In the genomic region with DNA sequence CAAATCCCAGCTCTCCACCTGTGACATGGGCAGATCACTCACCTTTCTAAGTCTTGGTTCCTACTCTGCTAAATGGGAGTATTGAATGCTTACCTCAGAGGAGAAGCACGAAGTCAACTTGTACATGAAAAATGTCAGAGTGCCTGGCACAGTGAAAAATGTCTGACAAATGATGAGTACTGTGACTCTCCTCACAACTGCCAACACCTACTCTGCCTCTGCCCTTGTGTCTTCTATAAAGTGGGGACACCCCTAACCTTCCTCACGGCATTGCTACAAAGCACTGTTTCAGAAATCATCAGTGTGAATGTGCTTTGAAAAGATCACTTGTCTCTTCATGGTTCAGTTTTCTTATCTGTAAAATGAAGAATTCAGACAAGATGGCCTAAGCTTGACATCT, we compare ENCODE assay signal across 16 cellular contexts. TPM values are rescaled to one million over a fixed set of nuclear protein-coding genes. Genes with fewer than 3 reads are reported as not detected.
DNase-seq lines count a peak whose midpoint lies in the region; ATAC-seq and TF ChIP-seq lines count a peak whose summit lies in the region.
"Had no signal": no experiment of that assay in that cellular context is flagged by ENCODE, and none has a peak within 500 bp of the region (broad histone marks: within the 10 kb centered on the region; RNA-seq: fewer than 3 reads in every experiment).

No MANE protein-coding gene starts in this region.

- POLR2A ChIA-PET in activated B cell treated with CpG ODN at 0.5 μM for 24 hours (lab: Charles Lee): interaction anchor here (1.8 kb wide), 1 partner anchor 120 kb away, joined by 6 read pairs; no protein-coding TSS in a partner anchor

- H3K27ac Mint-ChIP-seq in stimulated activated naive CD8-positive, alpha-beta T cell treated with anti-CD3 and anti-CD28 coated beads, Interleukin-15, amount 100 ng/mL, for 72 hours: no peak overlapping the region
- H3K27ac Mint-ChIP-seq in activated B cell treated with CpG ODN at 0.5 μM for 24 hours (peak overlapping the region; percentile 5), immature natural killer cell (peak overlapping the region; percentile 80 to 93 (median 90)), progenitor cell of endocrine pancreas (no peak overlapping the region)
- H3K27ac Mint-ChIP-seq: CD4-positive, alpha-beta T cell had no signal

- CTCF ChIA-PET in activated B cell treated with CpG ODN at 0.5 μM for 24 hours (lab: Charles Lee): interaction anchor here (0.9 to 3.2 kb wide), 16 partner anchors 11 to 272 kb away, joined by 3 to 32 read pairs (median 8); partner anchors contain the start of gene CCR5

- no peak overlapping the region for H3K4me3 Mint-ChIP-seq in stimulated activated naive CD8-positive, alpha-beta T cell treated with anti-CD3 and anti-CD28 coated beads, Interleukin-15, amount 100 ng/mL, for 72 hours
- H3K4me3 Mint-ChIP-seq in activated B cell treated with CpG ODN at 0.5 μM for 24 hours (no peak overlapping the region), immature natural killer cell (peak overlapping the region in 3 of 5 donors; percentile 19 to 88 (median 33)), progenitor cell of endocrine pancreas (ENCODE audit: low read depth) (no peak overlapping the region)
- H3K4me3 Mint-ChIP-seq: CD4-positive, alpha-beta T cell had no signal

- H3K4me1 Mint-ChIP-seq in stimulated activated naive CD8-positive, alpha-beta T cell treated with anti-CD3 and anti-CD28 coated beads, Interleukin-15, amount 100 ng/mL, for 72 hours: peaks cover 26% of the 10 kb centered on the region
- H3K4me1 Mint-ChIP-seq in activated B cell treated with CpG ODN at 0.5 μM for 24 hours: peaks cover 52% of the 10 kb centered on the region
- H3K4me1 Mint-ChIP-seq in immature natural killer cell: peaks cover 49 to 55% of the 10 kb centered on the region in 2 donors
- H3K4me1 Mint-ChIP-seq in progenitor cell of endocrine pancreas (ENCODE audit: low read depth): peaks cover 4% of the 10 kb centered on the region

- ATAC-seq in stimulated activated naive CD8-positive, alpha-beta T cell treated with anti-CD3 and anti-CD28 coated beads, Interleukin-15, Interleukin-2, amounts not matched to agents 100 U/mL and 50 U/mL, for 24 hours: peak; percentile 23
- no peak for ATAC-seq in stimulated activated naive CD8-positive, alpha-beta T cell treated with anti-CD3 and anti-CD28 coated beads, Interleukin-15, amount 100 ng/mL, for 72 hours
- ATAC-seq in activated B cell treated with CpG ODN at 0.5 μM for 24 hours (ENCODE audit: low read depth): no peak

- no peak for DNase-seq in stimulated activated naive CD8-positive, alpha-beta T cell treated with anti-CD3 and anti-CD28 coated beads, Interleukin-15, Interleukin-2, amounts not matched to agents 100 U/mL and 50 U/mL, for 24 hours
- no peak for DNase-seq in stimulated activated naive CD8-positive, alpha-beta T cell treated with anti-CD3 and anti-CD28 coated beads, Interleukin-15, amount 100 ng/mL, for 72 hours
- no peak for DNase-seq in activated B cell treated with CpG ODN at 0.5 μM for 24 hours
- no peak for DNase-seq in immature natural killer cell
- DNase-seq in NCI-H1417 (lab: John Stamatoyannopoulos, UW): no peak
- DNase-seq in cerebellar nuclear complex (lab: John Stamatoyannopoulos, UW): no peak
- no peak for DNase-seq in progenitor cell of endocrine pancreas (ENCODE audit: low spot score, unreplicated experiment)
- DNase-seq: NCI-H1694, NCI-H69, right lobe of liver, SK-N-SH had no signal

- H3K36me3 Mint-ChIP-seq in activated B cell treated with CpG ODN at 0.5 μM for 24 hours (ENCODE audit: low read depth) (no peaks in the 10 kb centered on the region), immature natural killer cell (peaks cover 0 to 7% (median 0%) of the 10 kb centered on the region in 3 donors), progenitor cell of endocrine pancreas (ENCODE audit: insufficient read depth) (no peaks in the 10 kb centered on the region)
- H3K36me3 Mint-ChIP-seq: memory B cell, naive B cell had no signal

- TF ChIP-seq CTCF in activated B cell treated with CpG ODN at 0.5 μM for 24 hours (IDR thresholded peaks at IDR 0.05): no peak
- no peak for TF ChIP-seq CTCF in progenitor cell of endocrine pancreas (IDR thresholded peaks at IDR 0.05; ENCODE audit: unreplicated experiment)

- peaks cover 9% of the 10 kb centered on the region for H3K27me3 Mint-ChIP-seq in stimulated activated naive CD8-positive, alpha-beta T cell treated with anti-CD3 and anti-CD28 coated beads, Interleukin-15, amount 100 ng/mL, for 72 hours
- H3K27me3 Mint-ChIP-seq in activated B cell treated with CpG ODN at 0.5 μM for 24 hours (no peaks in the 10 kb centered on the region), immature natural killer cell (ENCODE audit: low read depth in 3 of 3) (peaks cover 0 to 1% (median 0%) of the 10 kb centered on the region in 3 donors), progenitor cell of endocrine pancreas (no peaks in the 10 kb centered on the region)
- H3K27me3 Mint-ChIP-seq: CD4-positive, alpha-beta T cell; memory B cell; naive B cell had no signal

- no peaks in the 10 kb centered on the region for H3K9me3 Mint-ChIP-seq in stimulated activated naive CD8-positive, alpha-beta T cell treated with anti-CD3 and anti-CD28 coated beads, Interleukin-15, amount 100 ng/mL, for 72 hours
- H3K9me3 Mint-ChIP-seq in activated B cell treated with CpG ODN at 0.5 μM for 24 hours (no peaks in the 10 kb centered on the region), immature natural killer cell (no peaks in the 10 kb centered on the region), progenitor cell of endocrine pancreas (ENCODE audit: low read depth) (no peaks in the 10 kb centered on the region)
- H3K9me3 Mint-ChIP-seq: CD4-positive, alpha-beta T cell; memory B cell; naive B cell had no signal

- intact Hi-C loops in activated B cell treated with CpG ODN at 0.5 μM for 24 hours (cut with micrococcal nuclease): loop anchor here (2.0 to 5.0 kb wide), 2 partner anchors 42 to 160 kb away; no protein-coding TSS in a partner anchor

RNA-seq across cellular contexts. Expression of gene CCR1, which starts 0.9 kb away (rescaled TPM):
- 0.73 and 0.82 TPM in 2 replicates for total RNA-seq in activated B cell treated with CpG ODN at 0.5 μM for 24 hours
- polyA plus RNA-seq in immature natural killer cell: 10 to 100 TPM; 10.5 to 24.1 (median 11.5) TPM
- total RNA-seq in progenitor cell of endocrine pancreas: 0.11 and 0.14 TPM in 2 replicates
- polyA plus RNA-seq: SK-N-SH had no signal

RNA-seq across cellular contexts. Expression of gene CCR3, which starts 33.2 kb away (rescaled TPM):
- not detected in 2 replicates for total RNA-seq in activated B cell treated with CpG ODN at 0.5 μM for 24 hours
- under 1 TPM in 1 of 3 donors, not detected in 2; 0.39 TPM for polyA plus RNA-seq in immature natural killer cell
- total RNA-seq in progenitor cell of endocrine pancreas: not detected in 2 replicates
- total RNA-seq: adrenal gland; breast epithelium; CD4-positive, alpha-beta T cell had no signal
- polyA plus RNA-seq: SK-N-SH had no signal

Comparison
In these comparisons a context has a peak if more than half of its experiments do, and no peak if none do; other contexts are left out.
1. H3K27ac Mint-ChIP-seq: peak in activated B cell treated with CpG ODN at 0.5 μM for 24 hours (single experiment) and immature natural killer cell (6 of 6); none in stimulated activated naive CD8-positive, alpha-beta T cell treated with anti-CD3 and anti-CD28 coated beads, Interleukin-15, amount 100 ng/mL, for 72 hours (0 of 2) and progenitor cell of endocrine pancreas (single experiment).
2. H3K4me3 Mint-ChIP-seq: peak in immature natural killer cell (3 of 5); none in stimulated activated naive CD8-positive, alpha-beta T cell treated with anti-CD3 and anti-CD28 coated beads, Interleukin-15, amount 100 ng/mL, for 72 hours (0 of 2), activated B cell treated with CpG ODN at 0.5 μM for 24 hours (single experiment) and progenitor cell of endocrine pancreas (single experiment).